17 cellular contexts compared by ENCODE assay signal in genomic region chr17:66775262-66775661, GRCh38. TPM values are rescaled to one million over a fixed set of nuclear protein-coding genes. Genes with fewer than 3 reads are reported as not detected.
"Had no signal": no experiment of that assay in that cellular context is flagged by ENCODE, and none has a peak within 500 bp of the region (broad histone marks: within the 10 kb centered on the region; RNA-seq: fewer than 3 reads in every experiment).

No MANE protein-coding gene starts in this region.

- H3K4me3 ChIP-seq: cardiac muscle cell had no signal

- H3K36me3 ChIP-seq: cardiac muscle cell had no signal

- H3K36me3 Mint-ChIP-seq: natural killer cell had no signal

- H3K9me3 Mint-ChIP-seq: activated naive CD4-positive, alpha-beta T cell treated with anti-CD3 and anti-CD28 coated beads for 36 hours; activated naive CD8-positive, alpha-beta T cell treated with anti-CD3 and anti-CD28 coated beads, Interleukin-2, amount 50 U/mL, for 24 hours; natural killer cell had no signal

- H3K4me3 Mint-ChIP-seq: activated naive CD4-positive, alpha-beta T cell treated with anti-CD3 and anti-CD28 coated beads for 36 hours; activated naive CD8-positive, alpha-beta T cell treated with anti-CD3 and anti-CD28 coated beads, Interleukin-2, amount 50 U/mL, for 24 hours; natural killer cell had no signal

- DNase-seq: activated CD4-positive, alpha-beta T cell treated with anti-CD3 and anti-CD28 coated beads, Interleukin-2, amount 50 U/mL, for 4 hours; activated naive CD4-positive, alpha-beta T cell treated with anti-CD3 and anti-CD28 coated beads for 36 hours; activated naive CD8-positive, alpha-beta T cell treated with anti-CD3 and anti-CD28 coated beads, Interleukin-2, amount 50 U/mL, for 24 hours; activated T-cell treated with anti-CD3 and anti-CD28 coated beads for 4 hours; kidney; left ventricle myocardium superior; mesenchymal stem cell; natural killer cell; nucleus accumbens; retina; stimulated activated CD4-positive, alpha-beta T cell treated with anti-CD3 and anti-CD28 coated beads, Interleukin-4, amount 100 ng/mL, for 1 hour; stimulated activated naive CD4-positive, alpha-beta T cell; substantia nigra; trophoblast cell had no signal

- H3K27me3 ChIP-seq: cardiac muscle cell had no signal

- H3K27me3 Mint-ChIP-seq: activated naive CD8-positive, alpha-beta T cell treated with anti-CD3 and anti-CD28 coated beads, Interleukin-2, amount 50 U/mL, for 24 hours had no signal

- H3K4me1 Mint-ChIP-seq: activated naive CD8-positive, alpha-beta T cell treated with anti-CD3 and anti-CD28 coated beads, Interleukin-2, amount 50 U/mL, for 24 hours; natural killer cell had no signal

- H3K27ac Mint-ChIP-seq: activated naive CD4-positive, alpha-beta T cell treated with anti-CD3 and anti-CD28 coated beads for 36 hours; activated naive CD8-positive, alpha-beta T cell treated with anti-CD3 and anti-CD28 coated beads, Interleukin-2, amount 50 U/mL, for 24 hours; natural killer cell had no signal

- H3K27ac ChIP-seq: cardiac muscle cell had no signal

- ATAC-seq: activated naive CD8-positive, alpha-beta T cell treated with anti-CD3 and anti-CD28 coated beads, Interleukin-2, amount 50 U/mL, for 24 hours; esophagus mucosa; left ventricle myocardium superior; natural killer cell had no signal

RNA-seq across cellular contexts. Expression of gene CACNG5, which starts 59.7 kb away (rescaled TPM):
- total RNA-seq: activated naive CD4-positive, alpha-beta T cell treated with anti-CD3 and anti-CD28 coated beads for 36 hours; cardiac muscle cell; esophagus mucosa; kidney; left ventricle myocardium superior; natural killer cell; T-helper 2 cell treated with Interferon-gamma antibody and Interleukin-4, amounts not matched to agents 100 ng/mL and 5 ng/mL, for 36 hours had no signal
- polyA plus RNA-seq: cardiac muscle cell had no signal
